In the genomic region with DNA sequence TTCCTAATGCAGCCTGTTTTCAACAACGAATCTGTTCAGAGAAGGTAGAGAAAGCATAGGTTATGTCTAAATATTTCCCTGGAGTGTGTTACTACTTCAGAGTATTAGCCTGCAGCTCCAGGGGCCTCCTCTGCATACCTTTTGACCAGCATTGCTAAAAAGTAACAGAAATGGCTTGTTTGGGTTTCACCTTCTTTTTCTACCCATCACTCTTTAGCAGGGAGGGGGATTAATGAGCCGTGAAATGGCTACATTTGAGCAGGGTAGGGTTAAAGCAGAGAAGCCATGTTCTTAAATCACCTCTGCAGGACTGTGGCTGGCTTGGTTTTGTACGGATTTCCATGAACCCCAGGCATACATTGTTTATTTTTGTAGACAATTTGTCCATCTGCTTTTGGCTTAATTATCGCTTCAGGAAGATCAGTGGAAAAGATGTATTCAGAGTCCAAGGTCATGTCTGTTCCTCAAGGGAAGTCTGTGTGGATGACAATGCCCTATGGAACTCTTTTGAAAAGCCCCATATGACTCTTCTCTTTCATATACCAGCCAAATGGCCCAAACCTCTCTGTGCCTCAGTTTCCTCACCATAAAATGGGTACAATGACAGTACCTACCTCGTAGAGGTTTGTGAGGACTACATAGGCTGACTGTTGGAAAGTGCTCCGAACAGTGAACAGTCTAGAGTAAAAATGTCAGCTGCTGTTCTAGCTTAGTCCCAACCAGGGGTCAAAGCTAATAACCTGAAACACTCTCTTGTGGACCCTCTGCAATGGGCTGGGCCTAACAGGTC, we compare ENCODE assay signal across 9 cellular contexts.
DNase-seq lines count a peak whose midpoint lies in the region; ATAC-seq and TF ChIP-seq lines count a peak whose summit lies in the region.
"Had no signal": no experiment of that assay in that cellular context is flagged by ENCODE, and none has a peak within 500 bp of the region (broad histone marks: within the 10 kb centered on the region; RNA-seq: fewer than 3 reads in every experiment).

No MANE protein-coding gene starts in this region.

- TF ChIP-seq CTCF in esophagus squamous epithelium (IDR thresholded peaks at IDR 0.05), result no peak
- no peak for TF ChIP-seq CTCF in smooth muscle cell (IDR thresholded peaks at IDR 0.05; ENCODE audit: borderline replicate concordance, insufficient read depth, poor library complexity, severe bottlenecking)

- peaks cover 17% of the 10 kb centered on the region for H3K4me1 ChIP-seq in HUES48 (ENCODE audit: control insufficient read depth, insufficient read depth, low read length)
- peaks cover 0 to 69% (median 46%) of the 10 kb centered on the region in 3 donors for H3K4me1 ChIP-seq in esophagus squamous epithelium
- H3K4me1 ChIP-seq in smooth muscle cell (ENCODE audit: low read depth), result peaks cover 16% of the 10 kb centered on the region

- H3K4me2 ChIP-seq in smooth muscle cell, result peak overlapping the region; percentile 70

- H4K20me1 ChIP-seq in smooth muscle cell (ENCODE audit: low read depth), result no peaks in the 10 kb centered on the region

- TF ChIP-seq POLR2A in esophagus squamous epithelium (IDR thresholded peaks at IDR 0.05), result no peak

- H3K36me3 ChIP-seq in HUES48 (ENCODE audit: control insufficient read depth, insufficient read depth, low read length) (no peaks in the 10 kb centered on the region), esophagus squamous epithelium (no peaks in the 10 kb centered on the region), smooth muscle cell (ENCODE audit: low read depth) (no peaks in the 10 kb centered on the region)

- peaks cover 50% of the 10 kb centered on the region for H3K79me2 ChIP-seq in smooth muscle cell (ENCODE audit: low read depth)

- 44 to 67% methylated on average over 4 of the region's 6 CpGs for WGBS in esophagus squamous epithelium, 2 donors
- WGBS in smooth muscle cell (ENCODE audit: low lambda C conversion rate), result 47% methylated on average over 6 of the region's 6 CpGs

- no peak for DNase-seq in esophagus squamous epithelium (lab: John Stamatoyannopoulos, UW)
- DNase-seq in smooth muscle cell (lab: John Stamatoyannopoulos, UW; ENCODE audit: unreplicated experiment), result no peak
- no peak for DNase-seq in HUDEP-2 (lab: John Stamatoyannopoulos, UW; ENCODE audit: unreplicated experiment in 76 of 76)
- no peak for DNase-seq in MV-4-11 (lab: John Stamatoyannopoulos, UW)
- DNase-seq in GDM1 (lab: John Stamatoyannopoulos, UW), result no peak
- DNase-seq in NCI-H748 treated with DMSO at 0.1 percent for 48 hours (lab: John Stamatoyannopoulos, UW), result no peak

- H3K9me3 ChIP-seq in HUES48 (ENCODE audit: control insufficient read depth, insufficient read depth, low read length), result no peaks in the 10 kb centered on the region
- H3K9me3 ChIP-seq in esophagus squamous epithelium, result no peaks in the 10 kb centered on the region
- H3K9me3 ChIP-seq in smooth muscle cell (replicated peaks; ENCODE audit: low read depth), result no peaks in the 10 kb centered on the region

- peak; percentile 2 for ATAC-seq in GM19351 (IDR thresholded peaks at IDR 0.05; ENCODE audit: unreplicated experiment)

- H3K27ac ChIP-seq in HUES48 (ENCODE audit: low read depth, low read length) (peak overlapping the region; percentile 22), esophagus squamous epithelium (peak overlapping the region; percentile 47 to 88 (median 86)), smooth muscle cell (ENCODE audit: low read depth) (peak overlapping the region; percentile 92)
- H3K27ac ChIP-seq: SK-N-MC had no signal

- no peak overlapping the region for H2AFZ ChIP-seq in smooth muscle cell (ENCODE audit: low read depth)

- H3K27me3 ChIP-seq in HUES48 (ENCODE audit: control insufficient read depth, insufficient read depth, low read length), result no peaks in the 10 kb centered on the region
- no peaks in the 10 kb centered on the region for H3K27me3 ChIP-seq in esophagus squamous epithelium
- H3K27me3 ChIP-seq in smooth muscle cell (ENCODE audit: low read depth), result no peaks in the 10 kb centered on the region

- intact Hi-C loops in esophagus squamous epithelium (cut with DNase I), result loop anchor here (5.0 kb wide), 1 partner anchor 189 kb away; no protein-coding TSS in a partner anchor

- H3F3A ChIP-seq in smooth muscle cell (ENCODE audit: low read depth), result peaks cover 86% of the 10 kb centered on the region

- H3K9ac ChIP-seq in HUES48 (ENCODE audit: low read depth, low read length) (0 out of 2 replicates have a peak overlapping the region, but pooled peaks have one; percentile 3), smooth muscle cell (ENCODE audit: low read depth) (peak overlapping the region; percentile 86)

- H3K4me3 ChIP-seq in HUES48 (ENCODE audit: low read depth, low read length) (no peak overlapping the region), esophagus squamous epithelium (no peak overlapping the region), smooth muscle cell (no peak overlapping the region)
- H3K4me3 ChIP-seq: SK-N-MC had no signal

Comparison
In these comparisons a context has a peak if more than half of its experiments do, and no peak if none do; other contexts are left out.
1. H3K27ac ChIP-seq: peak in every context shown above with its lines; median percentile 92 in smooth muscle cell; 86 in esophagus squamous epithelium; 22 in HUES48.